In genomic region chr22:50057868-50058311, GRCh38 we compare ENCODE assay signal across 1 cellular context.
TF ChIP-seq lines count a peak whose summit lies in the region.

TSS of gene TTLL8 (minus strand) at chr22:50058298.

TF ChIP-seq in H1, 55 proteins besides CTCF, POLR2A, EP300 and RAD21:
- TF ChIP-seq GTF2F1 (IDR thresholded peaks at IDR 0.05; ENCODE audit: borderline replicate concordance, low read depth, low read length) (no peak), ASH2L (IDR thresholded peaks at IDR 0.05; ENCODE audit: low read length) (no peak), CBX8 (IDR thresholded peaks at IDR 0.05; ENCODE audit: borderline replicate concordance, low read depth, low read length) (no peak)
